Comparison of ENCODE assay signal across 8 cellular contexts in genomic region chr2:165793779-165794519, GRCh38. TPM values are rescaled to one million over a fixed set of nuclear protein-coding genes. Genes with fewer than 3 reads are reported as not detected.
DNase-seq lines count a peak whose midpoint lies in the region; ATAC-seq and TF ChIP-seq lines count a peak whose summit lies in the region.

Gene GALNT3 (minus strand): TSS chr2:165794247. CDS start chr2:165770700, 23,547 bp downstream.

- no peak for TF ChIP-seq CTCF in SK-N-SH (IDR thresholded peaks at IDR 0.05)
- no peak for TF ChIP-seq CTCF in ovary (IDR thresholded peaks at IDR 0.05)

- peaks cover 21% of the 10 kb centered on the region for H3F3A ChIP-seq in SK-N-SH (replicated peaks; ENCODE audit: insufficient read depth)

- no peak for TF ChIP-seq POLR2A in ovary (IDR thresholded peaks at IDR 0.05)

- peak within 1 kb of the TSS in 1 of 2 experiments; percentile 29; a peak in 1 of 4 replicates for H3K4me3 ChIP-seq in SK-N-SH (ENCODE audit: low read depth in 2 of 2, low read length in 1 of 2)
- peak within 1 kb of the TSS; percentile 43 for H3K4me3 ChIP-seq in ovary

- intact Hi-C loops in head of caudate nucleus (cut with DNase I) (no loop called here), ovary (cut with DNase I) (no loop called here)

- POLR2A ChIA-PET in SK-N-SH (lab: Yijun Ruan, JAX): no interaction called here

- TF ChIP-seq EP300 in SK-N-SH (IDR thresholded peaks at IDR 0.05; ENCODE audit: borderline replicate concordance in 1 of 2, low read depth in 1 of 2, low read length in 1 of 2): no peak
- no peak for TF ChIP-seq EP300 in ovary (IDR thresholded peaks at IDR 0.05)

- H3K27me3 ChIP-seq in SK-N-SH (ENCODE audit: insufficient read depth) (no peaks in the 10 kb centered on the region), ovary (no peaks in the 10 kb centered on the region)

- H3K79me2 ChIP-seq in SK-N-SH (ENCODE audit: insufficient read depth): no peaks in the 10 kb centered on the region

- no peak within 1 kb of the TSS for H3K4me2 ChIP-seq in SK-N-SH

- no peak within 1 kb of the TSS for H3K9ac ChIP-seq in SK-N-SH

- H3K36me3 ChIP-seq in SK-N-SH (replicated peaks in 1 of 2; ENCODE audit: control insufficient read depth in 1 of 2, insufficient read depth in 2 of 2, low read length in 1 of 2) (no peaks in the 10 kb centered on the region), ovary (no peaks in the 10 kb centered on the region)

- H2AFZ ChIP-seq in SK-N-SH (ENCODE audit: low read depth): 0 out of 2 replicates have a peak within 1 kb of the TSS, but pooled peaks have one; percentile 3

- H3K9me3 ChIP-seq in SK-N-SH (no peaks in the 10 kb centered on the region), ovary (no peaks in the 10 kb centered on the region)

- DNase-seq in SK-N-SH (peak; percentile 53), NCI-H2196 treated with DMSO at 0.1 percent for 48 hours (lab: John Stamatoyannopoulos, UW; ENCODE audit: unreplicated experiment) (peak; percentile 81), activated gamma-delta T cell (lab: John Stamatoyannopoulos, UW) (peak; percentile 26), head of caudate nucleus (peak; percentile 14 to 77 (median 58)), ovary (peak; percentile 22 to 51 (median 45)), UCSD-AML1 (lab: John Stamatoyannopoulos, UW; ENCODE audit: unreplicated experiment) (no peak)

- no peaks in the 10 kb centered on the region for H4K20me1 ChIP-seq in SK-N-SH (ENCODE audit: insufficient read depth)

- no peak within 1 kb of the TSS for H3K27ac ChIP-seq in SK-N-SH (ENCODE audit: low read depth in 2 of 2, low read length in 1 of 2)
- H3K27ac ChIP-seq in ovary: peak within 1 kb of the TSS in 1 of 2 donors; percentile 42

- peaks cover 0 to 26% of the 10 kb centered on the region in 2 experiments; a peak in 2 of 4 replicates for H3K4me1 ChIP-seq in SK-N-SH (ENCODE audit: control insufficient read depth in 1 of 2, insufficient read depth in 2 of 2, low read depth in 1 of 2, low read length in 1 of 2)
- H3K4me1 ChIP-seq in ovary (ENCODE audit: insufficient read depth): peaks cover 3% of the 10 kb centered on the region

- ATAC-seq in SK-N-SH treated with all-trans-retinoic acid at 6 μM for 48 hours (no peak), HG02981 (IDR thresholded peaks at IDR 0.05; ENCODE audit: unreplicated experiment) (peak; percentile 29)

- CTCF ChIA-PET in SK-N-SH (lab: Yijun Ruan, JAX): interaction anchor here (1.6 kb wide), 1 partner anchor 9 kb away, joined by 5 read pairs; no protein-coding TSS in a partner anchor

- TF ChIP-seq RAD21 in SK-N-SH (IDR thresholded peaks at IDR 0.05; ENCODE audit: low read length): no peak

- WGBS in SK-N-SH (ENCODE audit: low lambda C conversion rate): 41% methylated on average over 14 of the region's 70 CpGs
- 0 to 2% (median 1%) methylated on average over 32 to 70 of the region's 70 CpGs for WGBS in ovary, 3 donors

- no peaks in the 10 kb centered on the region for H3K9me2 ChIP-seq in SK-N-SH

TF ChIP-seq in SK-N-SH, 30 proteins besides CTCF, POLR2A, EP300 and RAD21 (continues in another document):
- no peak for TF ChIP-seq GABPA (IDR thresholded peaks at IDR 0.05; ENCODE audit: low read depth)
- TF ChIP-seq, protein P1, sequence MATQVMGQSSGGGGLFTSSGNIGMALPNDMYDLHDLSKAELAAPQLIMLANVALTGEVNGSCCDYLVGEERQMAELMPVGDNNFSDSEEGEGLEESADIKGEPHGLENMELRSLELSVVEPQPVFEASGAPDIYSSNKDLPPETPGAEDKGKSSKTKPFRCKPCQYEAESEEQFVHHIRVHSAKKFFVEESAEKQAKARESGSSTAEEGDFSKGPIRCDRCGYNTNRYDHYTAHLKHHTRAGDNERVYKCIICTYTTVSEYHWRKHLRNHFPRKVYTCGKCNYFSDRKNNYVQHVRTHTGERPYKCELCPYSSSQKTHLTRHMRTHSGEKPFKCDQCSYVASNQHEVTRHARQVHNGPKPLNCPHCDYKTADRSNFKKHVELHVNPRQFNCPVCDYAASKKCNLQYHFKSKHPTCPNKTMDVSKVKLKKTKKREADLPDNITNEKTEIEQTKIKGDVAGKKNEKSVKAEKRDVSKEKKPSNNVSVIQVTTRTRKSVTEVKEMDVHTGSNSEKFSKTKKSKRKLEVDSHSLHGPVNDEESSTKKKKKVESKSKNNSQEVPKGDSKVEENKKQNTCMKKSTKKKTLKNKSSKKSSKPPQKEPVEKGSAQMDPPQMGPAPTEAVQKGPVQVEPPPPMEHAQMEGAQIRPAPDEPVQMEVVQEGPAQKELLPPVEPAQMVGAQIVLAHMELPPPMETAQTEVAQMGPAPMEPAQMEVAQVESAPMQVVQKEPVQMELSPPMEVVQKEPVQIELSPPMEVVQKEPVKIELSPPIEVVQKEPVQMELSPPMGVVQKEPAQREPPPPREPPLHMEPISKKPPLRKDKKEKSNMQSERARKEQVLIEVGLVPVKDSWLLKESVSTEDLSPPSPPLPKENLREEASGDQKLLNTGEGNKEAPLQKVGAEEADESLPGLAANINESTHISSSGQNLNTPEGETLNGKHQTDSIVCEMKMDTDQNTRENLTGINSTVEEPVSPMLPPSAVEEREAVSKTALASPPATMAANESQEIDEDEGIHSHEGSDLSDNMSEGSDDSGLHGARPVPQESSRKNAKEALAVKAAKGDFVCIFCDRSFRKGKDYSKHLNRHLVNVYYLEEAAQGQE (IDR thresholded peaks at IDR 0.05; ENCODE audit: low read depth, low read length): no peak
- TF ChIP-seq SMC3 (IDR thresholded peaks at IDR 0.05; ENCODE audit: low read depth, low read length): no peak
- no peak for TF ChIP-seq ZBTB33 (IDR thresholded peaks at IDR 0.05; ENCODE audit: borderline replicate concordance, low read depth)
- no peak for TF ChIP-seq CHD2 (IDR thresholded peaks at IDR 0.05; ENCODE audit: low read length, partially characterized antibody)

TF ChIP-seq in SK-N-SH treated with all-trans-retinoic acid at 6 μM for 48 hours, 23 proteins besides CTCF, POLR2A, EP300 and RAD21 (continues in another document):
- TF ChIP-seq ZNF70 (CRISPR knock-in tag; IDR thresholded peaks at IDR 0.05) (no peak), RARB (CRISPR knock-in tag; IDR thresholded peaks at IDR 0.05) (no peak), TSHZ2 (CRISPR knock-in tag; IDR thresholded peaks at IDR 0.05) (no peak), ISL1 (CRISPR knock-in tag; IDR thresholded peaks at IDR 0.05) (no peak), TOX (CRISPR knock-in tag; IDR thresholded peaks at IDR 0.05; ENCODE audit: borderline replicate concordance) (no peak), PPARA (CRISPR knock-in tag; IDR thresholded peaks at IDR 0.05; ENCODE audit: borderline replicate concordance) (no peak), PATZ1 (CRISPR knock-in tag; IDR thresholded peaks at IDR 0.05; ENCODE audit: borderline replicate concordance) (no peak), ARNTL (CRISPR knock-in tag; IDR thresholded peaks at IDR 0.05; ENCODE audit: borderline replicate concordance, low read depth) (no peak), OSR1 (CRISPR knock-in tag; IDR thresholded peaks at IDR 0.05) (no peak), ZNF565 (CRISPR knock-in tag; conservative IDR thresholded peaks at IDR 0.05; ENCODE audit: low read depth) (no peak), GLIS3 (CRISPR knock-in tag; IDR thresholded peaks at IDR 0.05) (no peak), SNAI2 (CRISPR knock-in tag; IDR thresholded peaks at IDR 0.05) (no peak), ESRRG (CRISPR knock-in tag; IDR thresholded peaks at IDR 0.05) (no peak), ZNF8 (CRISPR knock-in tag; IDR thresholded peaks at IDR 0.05) (no peak)

RNA-seq across cellular contexts. Expression of gene GALNT3, which starts in this region (rescaled TPM):
- 0.05 and 0.26 TPM in 2 replicates for polyA plus RNA-seq in SK-N-SH (2012; rRNA removed)
- 0.01 and 0.03 TPM in 2 replicates for polyA plus RNA-seq in SK-N-SH (2012; cell fraction: cytosol; rRNA removed)
- polyA plus RNA-seq in SK-N-SH (2012; cell fraction: nucleus; rRNA removed): 0.63 and 1.4 TPM in 2 replicates
- total RNA-seq in ovary: 10 to 100 TPM in 1 of 7 donors, 1 to 10 TPM in 6; 2.7 to 32.7 (median 6.4) TPM
- polyA plus RNA-seq in ovary: 1 to 10 TPM; 2.7 to 5.2 TPM
